22 cellular contexts compared by ENCODE assay signal in the genomic region with DNA sequence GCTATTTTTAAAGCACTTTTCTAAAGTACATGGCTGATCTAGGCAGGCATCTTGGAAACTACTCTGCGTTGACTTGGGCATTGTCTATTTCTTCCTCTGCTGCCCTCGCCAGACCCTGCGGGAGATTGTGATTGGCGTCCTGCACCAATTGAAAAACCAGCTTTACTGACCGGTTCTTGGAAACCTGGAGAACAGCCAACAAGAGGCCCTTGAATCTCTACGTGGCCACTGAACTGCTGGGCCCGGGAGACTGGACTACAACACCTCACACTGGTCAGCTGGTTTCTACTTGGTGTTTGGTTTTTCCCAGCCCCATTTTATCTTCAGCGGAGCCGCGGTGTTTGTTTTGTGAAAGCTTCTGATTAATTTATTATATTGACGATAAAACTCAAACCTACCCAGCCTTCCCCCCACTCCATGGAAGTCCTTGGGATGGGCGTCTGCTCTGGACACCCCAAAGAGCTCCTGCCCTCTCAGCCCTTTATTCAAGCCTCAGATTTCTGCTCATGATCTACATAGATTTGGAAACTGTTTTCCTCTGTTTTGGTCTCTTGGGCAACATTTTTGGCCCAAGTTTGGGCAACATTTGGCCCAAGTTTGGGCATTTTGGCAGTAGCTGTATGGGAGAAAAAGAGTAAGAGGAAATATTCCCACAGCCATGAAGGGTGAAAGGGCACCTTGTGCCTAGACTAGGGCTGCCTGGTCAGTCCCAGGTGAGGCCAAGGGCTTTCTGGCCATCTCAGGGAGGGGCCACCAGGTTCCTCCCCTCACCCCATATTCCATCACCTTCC. TPM values are rescaled to one million over a fixed set of nuclear protein-coding genes. Genes with fewer than 3 reads are reported as not detected.
DNase-seq lines count a peak whose midpoint lies in the region; ATAC-seq and TF ChIP-seq lines count a peak whose summit lies in the region.
"Had no signal": no experiment of that assay in that cellular context is flagged by ENCODE, and none has a peak within 500 bp of the region (broad histone marks: within the 10 kb centered on the region; RNA-seq: fewer than 3 reads in every experiment).

No MANE protein-coding gene starts in this region.

- CTCF ChIA-PET in RWPE1 (lab: Yijun Ruan, JAX): no interaction called here

- peak overlapping the region in 2 of 5 donors; percentile 17 to 29 for H3K9ac ChIP-seq in subcutaneous abdominal adipose tissue (ENCODE audit: low read length in 5 of 5)

- H3K4me1 ChIP-seq in subcutaneous abdominal adipose tissue (ENCODE audit: control insufficient read depth in 5 of 5, insufficient read depth in 5 of 5, low read length in 5 of 5): peaks cover 11 to 45% (median 37%) of the 10 kb centered on the region in 5 donors

- no peaks in the 10 kb centered on the region for H3K9me3 Mint-ChIP-seq in activated T-cell treated with anti-CD3 and anti-CD28 coated beads, Interleukin-2, amount 50 U/mL, for 24 hours
- H3K9me3 Mint-ChIP-seq: CD14-positive monocyte; IgD-negative memory B cell; stimulated activated memory B cell treated with anti-CD40 and anti-IgM and Interleukin-4, amounts not matched to agents 10 μg/mL and 1 μg/mL and 100 μg/mL, for 72 hours; type B pancreatic cell had no signal

- H3K9me3 ChIP-seq in subcutaneous abdominal adipose tissue (ENCODE audit: control insufficient read depth in 5 of 5, low read length in 5 of 5): no peaks in the 10 kb centered on the region
- H3K9me3 ChIP-seq: esophagus muscularis mucosa had no signal

- DNase-seq in activated T-cell treated with anti-CD3 and anti-CD28 coated beads, Interleukin-2, amount 50 U/mL, for 24 hours: no peak
- DNase-seq in activated T-cell treated with anti-CD3 and anti-CD28 coated beads, Interleukin-2, amount 50 U/mL, for 48 hours: no peak
- DNase-seq in RWPE1 (ENCODE audit: low spot score): no peak
- peak; percentile 14 for DNase-seq in fibroblast of the aortic adventitia (ENCODE audit: low read depth)
- no peak for DNase-seq in NCI-H82 treated with DMSO at 0.1 percent for 48 hours (lab: John Stamatoyannopoulos, UW; ENCODE audit: unreplicated experiment)
- no peak for DNase-seq in GM13977 (ENCODE audit: low spot score)
- DNase-seq: activated CD4-positive, alpha-beta T cell treated with anti-CD3 and anti-CD28 coated beads for 1 hour; activated effector memory CD4-positive, alpha-beta T cell treated with Interleukin-2 at 50 U/mL for 16 hours; amniotic stem cell; caudate nucleus; left colon; NCI-H1694; right cardiac atrium; T1000 had no signal

- in situ Hi-C loops in GM13977 (cut with MboI; ENCODE audit: low pct_unique_long_range_greater_than_20kb, low sequenced_read_pairs, unreplicated experiment): loop anchor here (10.0 to 25.0 kb wide), 3 partner anchors 113 to 366 kb away; partner anchors contain the start of genes CCR10, CNTNAP1 and RAMP2

- H3K4me1 Mint-ChIP-seq in activated T-cell treated with anti-CD3 and anti-CD28 coated beads, Interleukin-2, amount 50 U/mL, for 24 hours (ENCODE audit: low read depth): peaks cover 62% of the 10 kb centered on the region

- POLR2A ChIA-PET in RWPE1 (lab: Yijun Ruan, JAX; ENCODE audit: low non-redundant PET): no interaction called here

- H3K27ac Mint-ChIP-seq in activated T-cell treated with anti-CD3 and anti-CD28 coated beads, Interleukin-2, amount 50 U/mL, for 24 hours: peak overlapping the region; percentile 76
- H3K27ac Mint-ChIP-seq: type B pancreatic cell had no signal

- no peak overlapping the region for H3K4me3 Mint-ChIP-seq in activated T-cell treated with anti-CD3 and anti-CD28 coated beads, Interleukin-2, amount 50 U/mL, for 24 hours
- H3K4me3 Mint-ChIP-seq: CD14-positive monocyte; stimulated activated memory B cell treated with anti-CD40 and anti-IgM and Interleukin-4, amounts not matched to agents 10 μg/mL and 1 μg/mL and 100 μg/mL, for 72 hours; type B pancreatic cell had no signal

- no peaks in the 10 kb centered on the region for H3K27me3 Mint-ChIP-seq in activated T-cell treated with anti-CD3 and anti-CD28 coated beads, Interleukin-2, amount 50 U/mL, for 24 hours
- H3K27me3 Mint-ChIP-seq: IgD-negative memory B cell; stimulated activated memory B cell treated with anti-CD40 and anti-IgM and Interleukin-4, amounts not matched to agents 10 μg/mL and 1 μg/mL and 100 μg/mL, for 72 hours; type B pancreatic cell had no signal

- ATAC-seq in GM21786 (IDR thresholded peaks at IDR 0.05; ENCODE audit: unreplicated experiment): no peak
- ATAC-seq: left colon; right cardiac atrium; SK-N-SH treated with all-trans-retinoic acid at 6 μM for 48 hours; stimulated activated memory B cell treated with anti-CD40 and anti-IgM and Interleukin-4, amounts not matched to agents 10 μg/mL and 1 μg/mL and 100 μg/mL, for 72 hours had no signal

- H3K27ac ChIP-seq in RWPE1: peak overlapping the region; percentile 89
- peak overlapping the region; percentile 67 for H3K27ac ChIP-seq in subcutaneous abdominal adipose tissue (ENCODE audit: low read depth, low read length)
- H3K27ac ChIP-seq: esophagus muscularis mucosa had no signal

- H3K36me3 Mint-ChIP-seq in activated T-cell treated with anti-CD3 and anti-CD28 coated beads, Interleukin-2, amount 50 U/mL, for 24 hours (ENCODE audit: low read depth): peaks cover 95% of the 10 kb centered on the region

- H3K27me3 ChIP-seq in subcutaneous abdominal adipose tissue (ENCODE audit: control insufficient read depth in 5 of 5, insufficient read depth in 4 of 5, low read length in 5 of 5): no peaks in the 10 kb centered on the region
- H3K27me3 ChIP-seq: esophagus muscularis mucosa had no signal

- H3K4me3 ChIP-seq in fibroblast of the aortic adventitia (ENCODE audit: low read depth, low read length) (no peak overlapping the region), subcutaneous abdominal adipose tissue (ENCODE audit: low read depth in 1 of 5, low read length in 5 of 5) (no peak overlapping the region)
- H3K4me3 ChIP-seq: esophagus muscularis mucosa had no signal

- H3K36me3 ChIP-seq in subcutaneous abdominal adipose tissue (ENCODE audit: control insufficient read depth in 5 of 5, insufficient read depth in 5 of 5, low read length in 5 of 5): peaks cover 6 to 74% (median 61%) of the 10 kb centered on the region in 5 donors

- no peak for TF ChIP-seq CTCF in RWPE1 (conservative IDR thresholded peaks at IDR 0.05; ENCODE audit: low read depth)
- TF ChIP-seq CTCF in fibroblast of the aortic adventitia (IDR thresholded peaks at IDR 0.05; ENCODE audit: insufficient read depth, low read length): no peak
- TF ChIP-seq CTCF in GM13977 (IDR thresholded peaks at IDR 0.05; ENCODE audit: extremely low read depth, insufficient read depth, missing control alignments): no peak

RNA-seq across cellular contexts. Expression of gene MLX, which starts 4.7 kb away (rescaled TPM):
- 10.5 and 41.8 TPM in 2 replicates for total RNA-seq in fibroblast of the aortic adventitia (ENCODE audit: low replicate concordance)

RNA-seq across cellular contexts. Expression of gene PSMC3IP, which starts 5.9 kb away (rescaled TPM):
- 0.49 and 18.3 TPM in 2 replicates for total RNA-seq in fibroblast of the aortic adventitia (ENCODE audit: low replicate concordance)

RNA-seq across cellular contexts. Expression of gene COASY, which starts 9.7 kb away (rescaled TPM):
- 11.0 and 19.1 TPM in 2 replicates for total RNA-seq in fibroblast of the aortic adventitia (ENCODE audit: low replicate concordance)

RNA-seq across cellular contexts. Expression of gene HSD17B1, which starts 18.9 kb away (rescaled TPM):
- total RNA-seq in fibroblast of the aortic adventitia (ENCODE audit: low replicate concordance): 0.99 and 4.7 TPM in 2 replicates

RNA-seq across cellular contexts. Expression of gene NAGLU, which starts 35.6 kb away (rescaled TPM):
- 28.9 and 41.8 TPM in 2 replicates for total RNA-seq in fibroblast of the aortic adventitia (ENCODE audit: low replicate concordance)
